Comparison of ENCODE assay signal across 9 cellular contexts in the genomic region with DNA sequence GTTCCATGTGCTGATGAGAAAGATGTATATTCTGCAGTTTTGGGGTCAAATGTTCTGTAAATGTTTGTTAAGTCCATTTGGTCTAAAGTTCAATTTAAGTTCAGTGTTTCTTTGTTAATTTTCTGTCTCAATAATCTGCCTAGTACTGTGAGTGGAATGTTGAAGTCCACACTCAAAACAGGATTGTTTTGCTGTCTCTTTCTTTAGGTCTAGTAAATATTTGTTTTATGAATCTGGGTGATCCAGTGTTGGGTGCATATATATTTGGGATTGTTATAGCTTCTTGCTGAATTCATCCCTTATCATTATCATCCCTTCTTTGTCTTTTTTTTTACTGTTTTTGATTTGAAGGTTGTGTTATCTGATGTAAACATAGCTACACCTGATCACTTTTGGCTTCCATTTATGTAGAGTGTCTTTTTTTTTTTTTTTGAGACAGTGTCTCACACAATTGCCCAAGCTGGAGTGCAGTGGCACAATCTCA.
"Had no signal": no experiment of that assay in that cellular context is flagged by ENCODE, and none has a peak within 500 bp of the region (broad histone marks: within the 10 kb centered on the region; RNA-seq: fewer than 3 reads in every experiment).

No MANE protein-coding gene starts in this region.

- H2AFZ ChIP-seq: GM23248 had no signal

- H3K4me3 ChIP-seq: GM23248, HAP-1, K562 had no signal

- H3K27ac Mint-ChIP-seq: HFFc6 had no signal

- ATAC-seq: HCT116, K562 had no signal

- H3K4me1 ChIP-seq: HAP-1 had no signal

- H3K27ac ChIP-seq: GM23248, HL-60 had no signal

- H3K4me3 Mint-ChIP-seq: HFFc6 had no signal

- FAIRE-seq: K562 had no signal

- H3K9ac ChIP-seq: GM23248 had no signal

- H3K9me3 ChIP-seq: HAP-1 had no signal

- DNase-seq: GM23248, GOT3, H7, HFFc6, IMR-90 had no signal
